In the genomic region with DNA sequence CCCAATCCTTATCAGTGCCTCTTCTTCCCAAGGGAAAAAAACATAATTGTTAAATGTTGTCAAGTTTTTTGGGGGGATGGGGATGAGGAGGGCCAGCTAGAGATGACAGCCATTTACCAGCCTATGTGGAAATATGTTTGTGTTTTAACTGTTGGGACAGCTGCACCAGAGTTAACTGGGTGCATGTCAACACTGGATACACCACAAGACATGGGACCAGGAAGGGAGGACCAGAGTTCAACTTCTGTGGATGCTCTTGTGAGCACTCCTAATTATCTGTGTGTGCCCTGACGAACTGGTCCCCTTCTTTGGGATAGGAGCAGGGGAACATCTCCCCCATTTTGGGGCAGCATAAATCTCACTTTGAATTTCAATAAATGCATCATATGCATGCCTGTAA, we compare ENCODE assay signal across 25 cellular contexts.
"Had no signal": no experiment of that assay in that cellular context is flagged by ENCODE, and none has a peak within 500 bp of the region (broad histone marks: within the 10 kb centered on the region; RNA-seq: fewer than 3 reads in every experiment).

No MANE protein-coding gene starts in this region.

- H3K4me3 ChIP-seq: breast epithelium, MG63, SJCRH30 had no signal

- H3K4me2 ChIP-seq: KMS-11, SK-N-SH had no signal

- H3K27me3 ChIP-seq: breast epithelium, MG63, SJCRH30 had no signal

- H3K4me1 ChIP-seq: breast epithelium, SJCRH30 had no signal

- ATAC-seq: activated CD4-positive, alpha-beta T cell treated with anti-CD3 and anti-CD28 coated beads for 36 hours; Panc1 had no signal

- H3K9me3 ChIP-seq: breast epithelium, MG63, SJCRH30, SK-N-SH had no signal

- DNase-seq: activated CD4-positive, alpha-beta memory T cell treated with anti-CD3 and anti-CD28 coated beads, Interleukin-2, amount 10 ng/mL, durations not matched to agents 7 days and 5 days; activated CD4-positive, alpha-beta T cell treated with anti-CD3 and anti-CD28 coated beads for 36 hours; activated CD4-positive, alpha-beta T cell treated with anti-CD3 and anti-CD28 coated beads, Interleukin-2, amount 50 U/mL, for 1 hour; activated CD8-positive, alpha-beta memory T cell treated with anti-CD3 and anti-CD28 coated beads, Interleukin-2, amount 50 U/mL, for 4 hours; activated effector memory CD4-positive, alpha-beta T cell treated with Interleukin-2 at 50 U/mL for 16 hours; activated naive CD4-positive, alpha-beta T cell; activated T-cell treated with anti-CD3 and anti-CD28 coated beads, Interleukin-2, amount 50 U/mL, for 24 hours; aorta; MG63; NCI-H1105; NCI-H1436; NCI-H1694 treated with DMSO at 0.1 percent for 48 hours; NCI-H2029 treated with DMSO at 0.1 percent for 48 hours; NCI-H510A treated with DMSO at 0.1 percent for 48 hours; NCI-H69; NK-92 treated with Interleukin-12 subunit alpha and Interleukin-12 subunit beta, amount 100 ng/mL, for 24 hours; OCI-M1; RPMI8226; SJCRH30; SK-N-SH; T-helper 1 cell had no signal

- H3K27ac ChIP-seq: breast epithelium, KMS-11, SJCRH30, VCaP had no signal

- H3K36me3 ChIP-seq: breast epithelium, MG63, SJCRH30 had no signal

- H3K9ac ChIP-seq: KMS-11, SK-N-SH had no signal
